24 cellular contexts compared by ENCODE assay signal in genomic region chr22:30843245-30843644, GRCh38.
DNase-seq lines count a peak whose midpoint lies in the region; ATAC-seq, FAIRE-seq and TF ChIP-seq lines count a peak whose summit lies in the region.
"Had no signal": no experiment of that assay in that cellular context is flagged by ENCODE, and none has a peak within 500 bp of the region (broad histone marks: within the 10 kb centered on the region; RNA-seq: fewer than 3 reads in every experiment).

No MANE protein-coding gene starts in this region.

- peaks cover 6% of the 10 kb centered on the region; the same call in 1 of the 3 replicates for H3K9me3 ChIP-seq in A549
- peaks cover 15% of the 10 kb centered on the region for H3K9me3 ChIP-seq in MG63
- H3K9me3 ChIP-seq: thyroid gland had no signal

- TF ChIP-seq POLR2A in A549 (IDR thresholded peaks at IDR 0.05; ENCODE audit: low read length), result no peak

- peaks cover 27% of the 10 kb centered on the region for H3K4me1 ChIP-seq in A549
- H3K4me1 ChIP-seq: ascending aorta, right atrium auricular region, thyroid gland had no signal

- peaks cover 5% of the 10 kb centered on the region for H3K27me3 Mint-ChIP-seq in activated T-helper 1 cell treated with anti-CD3 and anti-CD28 coated beads, Interleukin-12 subunit alpha, Interleukin-12 subunit beta, Interleukin-2, Interleukin-4 antibody, amounts not matched to agents 30 ng/mL and 10 ng/mL and 1 ng/mL, durations not matched to agents 14 hours and 24 hours and 36 hours (ENCODE audit: insufficient read depth)

- FAIRE-seq in A549 (lab: Jason Lieb, UNC), result no peak
- FAIRE-seq: endothelial cell of umbilical vein, GM12891, HTR-8/SVneo had no signal

- TF ChIP-seq RAD21 in A549 (conservative IDR thresholded peaks at IDR 0.05 in 1 of 2, IDR thresholded peaks at IDR 0.05 in 1 of 2), result no peak

- no peak overlapping the region for H3K27ac Mint-ChIP-seq in activated T-helper 1 cell treated with anti-CD3 and anti-CD28 coated beads, Interleukin-12 subunit alpha, Interleukin-12 subunit beta, Interleukin-2, Interleukin-4 antibody, amounts not matched to agents 30 ng/mL and 10 ng/mL and 1 ng/mL, durations not matched to agents 14 hours and 24 hours and 36 hours
- H3K27ac Mint-ChIP-seq: activated CD4-positive, alpha-beta T cell treated with anti-CD3 and anti-CD28 coated beads, Interleukin-2, amount 10 ng/mL, durations not matched to agents 7 days and 5 days; activated CD8-positive, alpha-beta memory T cell treated with anti-CD3 and anti-CD28 coated beads, Interleukin-2, amount 10 ng/mL, durations not matched to agents 7 days and 5 days; activated naive CD4-positive, alpha-beta T cell treated with anti-CD3 and anti-CD28 coated beads, Interleukin-2, amount 50 U/mL, for 72 hours; nephron had no signal

- H3K27ac ChIP-seq in A549, result peak overlapping the region; percentile 8 to 39; a peak in 2 of 6 replicates
- H3K27ac ChIP-seq: ascending aorta, right atrium auricular region, thyroid gland had no signal

- DNase-seq in A549 (ENCODE audit: low read depth in 1 of 2, low spot score in 1 of 2) (no peak), MG63 (peak; percentile 38), astrocyte of the spinal cord (ENCODE audit: low read depth, low spot score) (peak; percentile 62), mesenteric fat pad (ENCODE audit: low spot score) (peak; percentile 26), NCI-H526 treated with DMSO at 0.1 percent for 48 hours (lab: John Stamatoyannopoulos, UW) (no peak)
- DNase-seq in activated T-helper 1 cell treated with anti-CD3 and anti-CD28 coated beads, Interleukin-12 subunit alpha, Interleukin-12 subunit beta, Interleukin-2, Interleukin-4 antibody, amounts not matched to agents 30 ng/mL and 10 ng/mL and 1 ng/mL, durations not matched to agents 14 hours and 24 hours and 36 hours (ENCODE audit: low spot score), result no peak
- DNase-seq: activated CD4-positive, alpha-beta T cell treated with anti-CD3 and anti-CD28 coated beads, Interleukin-2, amount 10 ng/mL, durations not matched to agents 7 days and 5 days; activated CD8-positive, alpha-beta memory T cell treated with anti-CD3 and anti-CD28 coated beads, Interleukin-2, amount 10 ng/mL, durations not matched to agents 7 days and 5 days; DMS53; KG1; NCI-H1694 treated with DMSO at 0.1 percent for 48 hours; NCI-H2171; NCI-H526; stimulated activated naive CD8-positive, alpha-beta T cell treated with anti-CD3 and anti-CD28 coated beads, Interleukin-15, Interleukin-2, amounts not matched to agents 100 U/mL and 50 U/mL, for 24 hours; thyroid gland had no signal

- H3K4me3 ChIP-seq in A549, result no peak overlapping the region
- H3K4me3 ChIP-seq in MG63, result no peak overlapping the region
- H3K4me3 ChIP-seq in astrocyte of the spinal cord (ENCODE audit: low read depth, low read length), result no peak overlapping the region
- H3K4me3 ChIP-seq: ascending aorta, right atrium auricular region, thyroid gland had no signal

- H3K36me3 ChIP-seq in MG63, result peaks cover 2% of the 10 kb centered on the region; the same call in 1 of the 2 replicates
- H3K36me3 ChIP-seq: ascending aorta, right atrium auricular region, thyroid gland had no signal

- TF ChIP-seq EP300 in A549 (IDR thresholded peaks at IDR 0.05), result no peak

- 59% methylated on average over 4 of the region's 4 CpGs for WGBS in A549 (ENCODE audit: missing lambda C conversion rate)

- CTCF ChIA-PET in A549 (lab: Yijun Ruan, JAX), result interaction anchor here (1.0 to 1.2 kb wide), 2 partner anchors 40 to 80 kb away, joined by 3 read pairs; no protein-coding TSS in a partner anchor

- no peak for ATAC-seq in A549
- ATAC-seq in GM18502 (IDR thresholded peaks at IDR 0.05; ENCODE audit: poor library complexity, unreplicated experiment), result no peak
- no peak for ATAC-seq in HG02870 (IDR thresholded peaks at IDR 0.05; ENCODE audit: unreplicated experiment)
- ATAC-seq: activated CD8-positive, alpha-beta memory T cell treated with anti-CD3 and anti-CD28 coated beads, Interleukin-2, amount 10 ng/mL, durations not matched to agents 7 days and 5 days; activated naive CD4-positive, alpha-beta T cell treated with anti-CD3 and anti-CD28 coated beads, Interleukin-2, amount 50 U/mL, for 72 hours; stimulated activated naive CD8-positive, alpha-beta T cell treated with anti-CD3 and anti-CD28 coated beads, Interleukin-15, Interleukin-2, amounts not matched to agents 100 U/mL and 50 U/mL, for 24 hours had no signal

- H3K27me3 ChIP-seq in MG63, result no peaks in the 10 kb centered on the region
- H3K27me3 ChIP-seq: ascending aorta, right atrium auricular region, thyroid gland had no signal

- no peak overlapping the region for H3K4me2 ChIP-seq in A549

- in situ Hi-C loops in astrocyte of the spinal cord (cut with HindIII; ENCODE audit: low sequenced_read_pairs), result no loop called here

- no peaks in the 10 kb centered on the region for H3K36me3 Mint-ChIP-seq in activated T-helper 1 cell treated with anti-CD3 and anti-CD28 coated beads, Interleukin-12 subunit alpha, Interleukin-12 subunit beta, Interleukin-2, Interleukin-4 antibody, amounts not matched to agents 30 ng/mL and 10 ng/mL and 1 ng/mL, durations not matched to agents 14 hours and 24 hours and 36 hours (ENCODE audit: low read depth)
- H3K36me3 Mint-ChIP-seq: activated naive CD4-positive, alpha-beta T cell treated with anti-CD3 and anti-CD28 coated beads, Interleukin-2, amount 50 U/mL, for 72 hours had no signal

- peaks cover 2% of the 10 kb centered on the region for H3K9me3 Mint-ChIP-seq in activated T-helper 1 cell treated with anti-CD3 and anti-CD28 coated beads, Interleukin-12 subunit alpha, Interleukin-12 subunit beta, Interleukin-2, Interleukin-4 antibody, amounts not matched to agents 30 ng/mL and 10 ng/mL and 1 ng/mL, durations not matched to agents 14 hours and 24 hours and 36 hours

- H3K4me3 Mint-ChIP-seq in activated T-helper 1 cell treated with anti-CD3 and anti-CD28 coated beads, Interleukin-12 subunit alpha, Interleukin-12 subunit beta, Interleukin-2, Interleukin-4 antibody, amounts not matched to agents 30 ng/mL and 10 ng/mL and 1 ng/mL, durations not matched to agents 14 hours and 24 hours and 36 hours, result no peak overlapping the region
- H3K4me3 Mint-ChIP-seq: activated CD4-positive, alpha-beta T cell treated with anti-CD3 and anti-CD28 coated beads, Interleukin-2, amount 10 ng/mL, durations not matched to agents 7 days and 5 days; activated CD8-positive, alpha-beta memory T cell treated with anti-CD3 and anti-CD28 coated beads, Interleukin-2, amount 10 ng/mL, durations not matched to agents 7 days and 5 days; nephron had no signal

- TF ChIP-seq CTCF in A549 (IDR thresholded peaks at IDR 0.05), result no peak
- no peak for TF ChIP-seq CTCF in astrocyte of the spinal cord (IDR thresholded peaks at IDR 0.05; ENCODE audit: low read depth, low read length)

- intact Hi-C loops in activated T-helper 1 cell treated with anti-CD3 and anti-CD28 coated beads, Interleukin-12 subunit alpha, Interleukin-12 subunit beta, Interleukin-2, Interleukin-4 antibody, amounts not matched to agents 30 ng/mL and 10 ng/mL and 1 ng/mL, durations not matched to agents 14 hours and 24 hours and 36 hours (cut with micrococcal nuclease), result no loop called here

- H3K4me1 Mint-ChIP-seq in activated T-helper 1 cell treated with anti-CD3 and anti-CD28 coated beads, Interleukin-12 subunit alpha, Interleukin-12 subunit beta, Interleukin-2, Interleukin-4 antibody, amounts not matched to agents 30 ng/mL and 10 ng/mL and 1 ng/mL, durations not matched to agents 14 hours and 24 hours and 36 hours (ENCODE audit: low read depth), result no peaks in the 10 kb centered on the region
- H3K4me1 Mint-ChIP-seq: activated CD4-positive, alpha-beta T cell treated with anti-CD3 and anti-CD28 coated beads, Interleukin-2, amount 10 ng/mL, durations not matched to agents 7 days and 5 days; activated CD8-positive, alpha-beta memory T cell treated with anti-CD3 and anti-CD28 coated beads, Interleukin-2, amount 10 ng/mL, durations not matched to agents 7 days and 5 days; nephron had no signal

- POLR2A ChIA-PET in A549 (lab: Yijun Ruan, JAX), result no interaction called here

TF ChIP-seq in A549, 52 proteins besides CTCF, POLR2A, EP300 and RAD21:
- TF ChIP-seq USF2 (IDR thresholded peaks at IDR 0.05) (no peak), ATOH8 (CRISPR knock-in tag; IDR thresholded peaks at IDR 0.05; ENCODE audit: low read depth) (no peak), BCL3 (IDR thresholded peaks at IDR 0.05) (no peak), FOSL2 (IDR thresholded peaks at IDR 0.05) (no peak), FOSL2 (CRISPR knock-in tag; IDR thresholded peaks at IDR 0.05) (no peak), MAZ (IDR thresholded peaks at IDR 0.05; ENCODE audit: borderline replicate concordance, low read depth, low read length) (no peak), HOXB5 (CRISPR knock-in tag; IDR thresholded peaks at IDR 0.05) (no peak)
- TF ChIP-seq, protein P1, sequence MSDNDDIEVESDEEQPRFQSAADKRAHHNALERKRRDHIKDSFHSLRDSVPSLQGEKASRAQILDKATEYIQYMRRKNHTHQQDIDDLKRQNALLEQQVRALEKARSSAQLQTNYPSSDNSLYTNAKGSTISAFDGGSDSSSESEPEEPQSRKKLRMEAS (IDR thresholded peaks at IDR 0.05), result no peak

Comparison
In these comparisons a context has a peak if more than half of its experiments do, and no peak if none do; other contexts are left out.
1. DNase-seq: peak in MG63 (single experiment), astrocyte of the spinal cord (single experiment) and mesenteric fat pad (single experiment); none in A549 (0 of 2), NCI-H526 treated with DMSO at 0.1 percent for 48 hours (single experiment) and activated T-helper 1 cell treated with anti-CD3 and anti-CD28 coated beads, Interleukin-12 subunit alpha, Interleukin-12 subunit beta, Interleukin-2, Interleukin-4 antibody, amounts not matched to agents 30 ng/mL and 10 ng/mL and 1 ng/mL, durations not matched to agents 14 hours and 24 hours and 36 hours (single experiment).